In genomic region chr16:23528635-23529016, GRCh38 we compare ENCODE assay signal across 20 cellular contexts. TPM values are rescaled to one million over a fixed set of nuclear protein-coding genes. Genes with fewer than 3 reads are reported as not detected.
A peak's percentile ranks its signal among the peaks of the same experiment; 100 is the strongest.
DNase-seq lines count a peak whose midpoint lies in the region; ATAC-seq and TF ChIP-seq lines count a peak whose summit lies in the region.
"Had no signal": no experiment of that assay in that cellular context is flagged by ENCODE, and none has a peak within 500 bp of the region (broad histone marks: within the 10 kb centered on the region; RNA-seq: fewer than 3 reads in every experiment).

No MANE protein-coding gene starts in this region.

- H3K9me2 ChIP-seq in hepatocyte (replicated peaks; ENCODE audit: insufficient read depth): no peaks in the 10 kb centered on the region

- H3K27me3 ChIP-seq in hepatocyte: no peaks in the 10 kb centered on the region
- H3K27me3 ChIP-seq in neuronal stem cell (ENCODE audit: control insufficient read depth in 3 of 3, insufficient read depth in 3 of 3, low read depth in 1 of 3, low read length in 3 of 3): no peaks in the 10 kb centered on the region
- H3K27me3 ChIP-seq: BLaER1 had no signal

- H3K18ac ChIP-seq in neuronal stem cell (ENCODE audit: low read length): no peak overlapping the region

- H3K36me3 ChIP-seq in hepatocyte (replicated peaks; ENCODE audit: insufficient read depth, low read depth) (no peaks in the 10 kb centered on the region), neuronal stem cell (replicated peaks in 1 of 2; ENCODE audit: control insufficient read depth in 2 of 2, insufficient read depth in 2 of 2, low read length in 2 of 2) (peaks cover 25 to 81% of the 10 kb centered on the region in 2 donors)

- no peak overlapping the region for H2AFZ ChIP-seq in hepatocyte
- H2AFZ ChIP-seq in neuronal stem cell (ENCODE audit: low read length): peak overlapping the region; percentile 74

- no peak overlapping the region for H4K91ac ChIP-seq in neuronal stem cell (ENCODE audit: low read depth, low read length, poor library complexity)

- H3K4me1 ChIP-seq in hepatocyte (ENCODE audit: insufficient read depth) (no peaks in the 10 kb centered on the region), neuronal stem cell (ENCODE audit: control insufficient read depth in 2 of 2, insufficient read depth in 1 of 2, low read depth in 1 of 2, low read length in 2 of 2) (peaks cover 0 to 4% of the 10 kb centered on the region in 2 donors)
- H3K4me1 ChIP-seq: BLaER1 had no signal

- ATAC-seq in HG03135 (IDR thresholded peaks at IDR 0.05; ENCODE audit: unreplicated experiment): no peak

- H3K27ac ChIP-seq in hepatocyte (peak overlapping the region; percentile 79), neuronal stem cell (replicated peaks; ENCODE audit: low read length) (no peak overlapping the region)
- H3K27ac ChIP-seq: A549, BLaER1, KMS-11, SK-N-MC had no signal

- no peaks in the 10 kb centered on the region for H4K20me1 ChIP-seq in hepatocyte (ENCODE audit: insufficient read depth, poor library complexity, severe bottlenecking)
- H4K20me1 ChIP-seq: BLaER1 had no signal

- H2AK5ac ChIP-seq in neuronal stem cell (ENCODE audit: low read depth, low read length): no peak overlapping the region

- H3K14ac ChIP-seq in neuronal stem cell (ENCODE audit: low read length): no peak overlapping the region

- H2BK12ac ChIP-seq in neuronal stem cell (ENCODE audit: low read length): no peak overlapping the region

- no peak overlapping the region for H4K8ac ChIP-seq in neuronal stem cell (ENCODE audit: low read depth, low read length)

- H3K4me2 ChIP-seq in hepatocyte: no peak overlapping the region
- no peak overlapping the region for H3K4me2 ChIP-seq in neuronal stem cell (ENCODE audit: insufficient read depth, low read length, poor library complexity, severe bottlenecking)
- H3K4me2 ChIP-seq: A549, BLaER1, KMS-11 had no signal

- H3K9me3 ChIP-seq in hepatocyte (ENCODE audit: low read depth) (no peaks in the 10 kb centered on the region), neuronal stem cell (replicated peaks in 1 of 2; ENCODE audit: control insufficient read depth in 2 of 2, insufficient read depth in 1 of 2, low read depth in 1 of 2, low read length in 2 of 2) (no peaks in the 10 kb centered on the region)
- H3K9me3 ChIP-seq: A549, BLaER1 had no signal

- no peak overlapping the region for H3K23ac ChIP-seq in neuronal stem cell (ENCODE audit: low read depth, low read length, poor library complexity)

- peaks cover 30 to 49% of the 10 kb centered on the region in 2 donors for H3K36me3 Mint-ChIP-seq in CD14-positive monocyte

- H3K79me1 ChIP-seq in neuronal stem cell (ENCODE audit: low read depth, low read length): no peaks in the 10 kb centered on the region

- intact Hi-C loops in CD14-positive monocyte (cut with micrococcal nuclease): no loop called here

- no peak for TF ChIP-seq CTCF in CD14-positive monocyte (IDR thresholded peaks at IDR 0.05)
- TF ChIP-seq CTCF in hepatocyte (IDR thresholded peaks at IDR 0.05; ENCODE audit: poor library complexity): no peak

- H3K27me3 Mint-ChIP-seq in CD14-positive monocyte (ENCODE audit: low read depth in 3 of 3): no peaks in the 10 kb centered on the region

- H3K4me3 ChIP-seq in hepatocyte: no peak overlapping the region
- H3K4me3 ChIP-seq in neuronal stem cell (ENCODE audit: low read length in 2 of 2): no peak overlapping the region
- H3K4me3 ChIP-seq: A549, BLaER1, SK-N-MC had no signal

- no peak overlapping the region for H3K4ac ChIP-seq in neuronal stem cell (ENCODE audit: low read length)

- peak overlapping the region; percentile 82 to 90 (median 85) for H3K27ac Mint-ChIP-seq in CD14-positive monocyte
- H3K27ac Mint-ChIP-seq: HFFc6 had no signal

- H3K4me1 Mint-ChIP-seq in CD14-positive monocyte: peaks cover 37% of the 10 kb centered on the region

- no peak overlapping the region for H2BK120ac ChIP-seq in neuronal stem cell (ENCODE audit: low read depth, low read length)

- H3K79me2 ChIP-seq in hepatocyte: no peaks in the 10 kb centered on the region

- H2BK5ac ChIP-seq in neuronal stem cell (ENCODE audit: low read length): no peak overlapping the region

- H3K9me3 Mint-ChIP-seq in CD14-positive monocyte: no peaks in the 10 kb centered on the region
- H3K9me3 Mint-ChIP-seq: HFFc6 had no signal

- no peak overlapping the region for H2BK15ac ChIP-seq in neuronal stem cell (ENCODE audit: low read length)

- H3K9ac ChIP-seq in neuronal stem cell (ENCODE audit: low read depth, low read length, poor library complexity): no peak overlapping the region
- H3K9ac ChIP-seq: BLaER1, KMS-11 had no signal

- DNase-seq in CD14-positive monocyte (ENCODE audit: low spot score): no peak
- peak; percentile 18 for DNase-seq in MV-4-11 (lab: John Stamatoyannopoulos, UW)
- no peak for DNase-seq in hepatocyte (ENCODE audit: low spot score)
- no peak for DNase-seq in neuronal stem cell (ENCODE audit: low spot score)
- DNase-seq in NCI-H1417 treated with DMSO at 0.1 percent for 48 hours (lab: John Stamatoyannopoulos, UW): no peak
- DNase-seq in C1 segment of cervical spinal cord (lab: John Stamatoyannopoulos, UW): no peak
- DNase-seq: H7; HFFc6; NCI-H1092; NCI-H146; NCI-H2029 treated with DMSO at 0.1 percent for 48 hours; NCI-H748 treated with DMSO at 0.1 percent for 48 hours; NK-92 treated with Interleukin-12 subunit alpha and Interleukin-12 subunit beta, amount 100 ng/mL, for 24 hours; OCI-M1; SHP77 had no signal

- 97% methylated on average over 7 of the region's 7 CpGs for WGBS in hepatocyte (ENCODE audit: low lambda C conversion rate, missing lambda C conversion rate)
- WGBS in neuronal stem cell (ENCODE audit: extremely low coverage in 2 of 2, insufficient read length in 2 of 2, insufficient replicate concordance in 1 of 2), 2 donors: no CpG with 5 or more reads among the region's 7 CpGs

- H3K4me3 Mint-ChIP-seq in CD14-positive monocyte: peak overlapping the region; percentile 51 to 59
- H3K4me3 Mint-ChIP-seq: HFFc6 had no signal

RNA-seq across cellular contexts. Expression of gene GGA2, which starts 18.3 kb away (rescaled TPM):
- 10 to 100 TPM; 37.5 to 49.5 TPM for polyA plus RNA-seq in CD14-positive monocyte
- 42.4 and 56.4 TPM in 2 replicates for total RNA-seq in hepatocyte
- 73.1 and 76.6 TPM in 2 replicates for polyA plus RNA-seq in hepatocyte
- 49.8 TPM for polyA plus RNA-seq in neuronal stem cell (2013, experiment 1 of 2)
- 52.6 TPM for polyA plus RNA-seq in neuronal stem cell (2013, experiment 2 of 2)

RNA-seq across cellular contexts. Expression of gene EARS2, which starts 28.5 kb away (rescaled TPM):
- 1 to 10 TPM; 2.9 to 4.2 TPM for polyA plus RNA-seq in CD14-positive monocyte
- 19.0 and 26.5 TPM in 2 replicates for total RNA-seq in hepatocyte
- polyA plus RNA-seq in hepatocyte: 23.1 and 25.2 TPM in 2 replicates
- 12.1 TPM for polyA plus RNA-seq in neuronal stem cell (2013, experiment 1 of 2)
- 11.5 TPM for polyA plus RNA-seq in neuronal stem cell (2013, experiment 2 of 2)

RNA-seq across cellular contexts. Expression of gene UBFD1, which starts 28.9 kb away (rescaled TPM):
- 1 to 10 TPM; 8.0 to 8.9 TPM for polyA plus RNA-seq in CD14-positive monocyte
- total RNA-seq in hepatocyte: 107 TPM in 2 replicates
- 44.5 and 48.6 TPM in 2 replicates for polyA plus RNA-seq in hepatocyte
- 38.4 TPM for polyA plus RNA-seq in neuronal stem cell (2013, experiment 1 of 2)
- 36.9 TPM for polyA plus RNA-seq in neuronal stem cell (2013, experiment 2 of 2)
